In genomic region chr10:26725837-26726727, GRCh38 we compare ENCODE assay signal across 3 cellular contexts.
A peak's percentile ranks its signal among the peaks of the same experiment; 100 is the strongest.
TF ChIP-seq lines count a peak whose summit lies in the region.

No MANE protein-coding gene starts in this region.

TF ChIP-seq in IMR-90, 13 proteins besides CTCF, POLR2A, EP300 and RAD21:
- TF ChIP-seq MXI1 (IDR thresholded peaks at IDR 0.05; ENCODE audit: borderline replicate concordance, low read depth, low read length) (no peak), SMC3 (IDR thresholded peaks at IDR 0.05; ENCODE audit: low read depth, low read length) (peak; percentile 91), MAFK (IDR thresholded peaks at IDR 0.05; ENCODE audit: low read depth, low read length) (no peak), USF2 (IDR thresholded peaks at IDR 0.05; ENCODE audit: low read depth, low read length) (no peak), RCOR1 (IDR thresholded peaks at IDR 0.05; ENCODE audit: insufficient replicate concordance, low read length) (no peak), RFX5 (IDR thresholded peaks at IDR 0.05; ENCODE audit: low read depth, low read length) (no peak)
TF ChIP-seq in IMR-90: peak in this region for 1.

TF ChIP-seq in SK-N-SH treated with all-trans-retinoic acid at 6 μM for 48 hours, 23 proteins besides CTCF, POLR2A, EP300 and RAD21:
- TF ChIP-seq ARNTL (CRISPR knock-in tag; IDR thresholded peaks at IDR 0.05; ENCODE audit: borderline replicate concordance, low read depth), result no peak
- TF ChIP-seq PATZ1 (CRISPR knock-in tag; IDR thresholded peaks at IDR 0.05; ENCODE audit: borderline replicate concordance), result no peak
- TF ChIP-seq ZNF8 (CRISPR knock-in tag; IDR thresholded peaks at IDR 0.05), result no peak
- no peak for TF ChIP-seq CSRNP3 (CRISPR knock-in tag; IDR thresholded peaks at IDR 0.05)
- no peak for TF ChIP-seq RARB (CRISPR knock-in tag; IDR thresholded peaks at IDR 0.05)
- TF ChIP-seq BACH2 (CRISPR knock-in tag; IDR thresholded peaks at IDR 0.05; ENCODE audit: borderline replicate concordance), result no peak
- TF ChIP-seq ESRRG (CRISPR knock-in tag; IDR thresholded peaks at IDR 0.05), result no peak
- no peak for TF ChIP-seq GLIS3 (CRISPR knock-in tag; IDR thresholded peaks at IDR 0.05)
- no peak for TF ChIP-seq CREB5 (CRISPR knock-in tag; IDR thresholded peaks at IDR 0.05; ENCODE audit: low read depth)
- TF ChIP-seq TOX (CRISPR knock-in tag; IDR thresholded peaks at IDR 0.05; ENCODE audit: borderline replicate concordance), result no peak
- TF ChIP-seq ZNF70 (CRISPR knock-in tag; IDR thresholded peaks at IDR 0.05), result no peak

TF ChIP-seq in K562, 482 proteins besides CTCF, POLR2A, EP300 and RAD21:
- TF ChIP-seq CEBPZ (IDR thresholded peaks at IDR 0.05; ENCODE audit: borderline replicate concordance, low read depth, low read length), result no peak
- peak; percentile 37; the same call in 1 of the 2 replicates for TF ChIP-seq ZNF316 (IDR thresholded peaks at IDR 0.05)
- TF ChIP-seq IRF9 (tag; IDR thresholded peaks at IDR 0.05), result no peak
- peak; percentile 24; the same call in 1 of the 2 replicates for TF ChIP-seq C11orf30 (IDR thresholded peaks at IDR 0.05; ENCODE audit: low read depth)
- peak; percentile 33 for TF ChIP-seq NFIC (IDR thresholded peaks at IDR 0.05)
- TF ChIP-seq ZBTB26 (CRISPR knock-in tag; IDR thresholded peaks at IDR 0.05), result no peak
- TF ChIP-seq FOXK1 (CRISPR knock-in tag; IDR thresholded peaks at IDR 0.05; ENCODE audit: borderline replicate concordance), result no peak
- no peak for TF ChIP-seq ETV5 (CRISPR knock-in tag; IDR thresholded peaks at IDR 0.05; ENCODE audit: low read depth)
- no peak for TF ChIP-seq LARP7 (IDR thresholded peaks at IDR 0.05)
- no peak for TF ChIP-seq BCOR (IDR thresholded peaks at IDR 0.05)
- TF ChIP-seq CTCFL (IDR thresholded peaks at IDR 0.05; ENCODE audit: borderline replicate concordance, insufficient read depth, low read depth, low read length, poor library complexity, severe bottlenecking), result peak; percentile 28
- TF ChIP-seq TCF7 (IDR thresholded peaks at IDR 0.05; ENCODE audit: borderline replicate concordance), result peak; percentile 67; the same call in 1 of the 2 replicates
- 0 out of 2 replicates have a peak, but pooled peaks have one; percentile 15 for TF ChIP-seq MYC (IDR thresholded peaks at IDR 0.05; ENCODE audit: low read depth, low read length)
- no peak for TF ChIP-seq MYC (CRISPR knock-in tag; IDR thresholded peaks at IDR 0.05; ENCODE audit: borderline replicate concordance, low read depth)
- no peak for TF ChIP-seq TAF1 (IDR thresholded peaks at IDR 0.05; ENCODE audit: control insufficient read depth, extremely low read depth, insufficient read depth, low read length, severe bottlenecking)
- no peak for TF ChIP-seq FOXP1 (CRISPR knock-in tag; IDR thresholded peaks at IDR 0.05)
- no peak for TF ChIP-seq PHB2 (IDR thresholded peaks at IDR 0.05; ENCODE audit: low read depth)
- TF ChIP-seq STAG1 (CRISPR knock-in tag; IDR thresholded peaks at IDR 0.05; ENCODE audit: borderline replicate concordance), result peak; percentile 43; the same call in 1 of the 2 replicates
- peak; percentile 78 for TF ChIP-seq DEAF1 (CRISPR knock-in tag; IDR thresholded peaks at IDR 0.05)
- TF ChIP-seq PYGO2 (tag; IDR thresholded peaks at IDR 0.05), result no peak
- TF ChIP-seq PRDM10 (IDR thresholded peaks at IDR 0.05; ENCODE audit: partially characterized antibody), result peak; percentile 21
- no peak for TF ChIP-seq TBL1XR1 (IDR thresholded peaks at IDR 0.05; ENCODE audit: low read length in 2 of 2)
- TF ChIP-seq SMARCC2 (IDR thresholded peaks at IDR 0.05; ENCODE audit: low read depth), result no peak
- TF ChIP-seq SMC3 (conservative IDR thresholded peaks at IDR 0.05; ENCODE audit: insufficient read depth, low read depth, low read length), result peak; percentile 56; the same call in 1 of the 2 replicates
- no peak for TF ChIP-seq ZBTB12 (CRISPR knock-in tag; IDR thresholded peaks at IDR 0.05)
- no peak for TF ChIP-seq ATF7 (IDR thresholded peaks at IDR 0.05)
